In genomic region chr22:31102441-31103081, GRCh38 we compare ENCODE assay signal across 1 cellular context.
TF ChIP-seq lines count a peak whose summit lies in the region.

No MANE protein-coding gene starts in this region.

TF ChIP-seq in HepG2, 621 proteins besides CTCF, POLR2A, EP300 and RAD21 (continued from another document and continues in another):
- TF ChIP-seq, protein P1, sequence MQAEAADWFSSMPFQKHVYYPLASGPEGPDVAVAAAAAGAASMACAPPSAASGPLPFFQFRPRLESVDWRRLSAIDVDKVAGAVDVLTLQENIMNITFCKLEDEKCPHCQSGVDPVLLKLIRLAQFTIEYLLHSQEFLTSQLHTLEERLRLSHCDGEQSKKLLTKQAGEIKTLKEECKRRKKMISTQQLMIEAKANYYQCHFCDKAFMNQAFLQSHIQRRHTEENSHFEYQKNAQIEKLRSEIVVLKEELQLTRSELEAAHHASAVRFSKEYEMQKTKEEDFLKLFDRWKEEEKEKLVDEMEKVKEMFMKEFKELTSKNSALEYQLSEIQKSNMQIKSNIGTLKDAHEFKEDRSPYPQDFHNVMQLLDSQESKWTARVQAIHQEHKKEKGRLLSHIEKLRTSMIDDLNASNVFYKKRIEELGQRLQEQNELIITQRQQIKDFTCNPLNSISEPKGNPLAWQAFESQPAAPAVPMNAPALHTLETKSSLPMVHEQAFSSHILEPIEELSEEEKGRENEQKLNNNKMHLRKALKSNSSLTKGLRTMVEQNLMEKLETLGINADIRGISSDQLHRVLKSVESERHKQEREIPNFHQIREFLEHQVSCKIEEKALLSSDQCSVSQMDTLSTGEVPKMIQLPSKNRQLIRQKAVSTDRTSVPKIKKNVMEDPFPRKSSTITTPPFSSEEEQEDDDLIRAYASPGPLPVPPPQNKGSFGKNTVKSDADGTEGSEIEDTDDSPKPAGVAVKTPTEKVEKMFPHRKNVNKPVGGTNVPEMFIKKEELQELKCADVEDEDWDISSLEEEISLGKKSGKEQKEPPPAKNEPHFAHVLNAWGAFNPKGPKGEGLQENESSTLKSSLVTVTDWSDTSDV (CRISPR knock-in tag; IDR thresholded peaks at IDR 0.05), result no peak
- TF ChIP-seq SRY (CRISPR knock-in tag; IDR thresholded peaks at IDR 0.05) (no peak), MAFK (conservative IDR thresholded peaks at IDR 0.05 in 1 of 2, IDR thresholded peaks at IDR 0.05 in 1 of 2; ENCODE audit: low read length in 2 of 2) (no peak), PRPF4 (IDR thresholded peaks at IDR 0.05; ENCODE audit: low read depth, low read length, poor library complexity, severe bottlenecking) (no peak), ZNF12 (CRISPR knock-in tag; IDR thresholded peaks at IDR 0.05) (no peak), SP140L (CRISPR knock-in tag; IDR thresholded peaks at IDR 0.05; ENCODE audit: borderline replicate concordance) (no peak), KMT2B (CRISPR knock-in tag; IDR thresholded peaks at IDR 0.05) (no peak), MXD4 (CRISPR knock-in tag; IDR thresholded peaks at IDR 0.05) (no peak), ZBTB8A (CRISPR knock-in tag; IDR thresholded peaks at IDR 0.05; ENCODE audit: borderline replicate concordance, low read depth) (no peak), SRSF1 (optimal IDR thresholded peaks at IDR 0.05; ENCODE audit: low read depth, low read length) (no peak), ZFP1 (CRISPR knock-in tag; IDR thresholded peaks at IDR 0.05) (no peak), ZNF124 (CRISPR knock-in tag; IDR thresholded peaks at IDR 0.05) (no peak), CEBPG (CRISPR knock-in tag; IDR thresholded peaks at IDR 0.05) (peak; percentile 76), TERF1 (CRISPR knock-in tag; IDR thresholded peaks at IDR 0.05) (no peak), NCOR1 (IDR thresholded peaks at IDR 0.05; ENCODE audit: borderline replicate concordance, low read length) (no peak), RBM39 (IDR thresholded peaks at IDR 0.05; ENCODE audit: low read depth, low read length, poor library complexity, severe bottlenecking) (peak; percentile 38), HNF1A (IDR thresholded peaks at IDR 0.05; ENCODE audit: low read depth) (no peak), HNF1A (CRISPR knock-in tag; IDR thresholded peaks at IDR 0.05; ENCODE audit: borderline replicate concordance) (no peak), JUND (CRISPR knock-in tag; IDR thresholded peaks at IDR 0.05) (peak; percentile 88), RFX1 (IDR thresholded peaks at IDR 0.05) (no peak; the same call in 1 of the 2 replicates), ZC3H13 (CRISPR knock-in tag; IDR thresholded peaks at IDR 0.05) (no peak), FOXM1 (CRISPR knock-in tag; IDR thresholded peaks at IDR 0.05) (no peak), PPARG (CRISPR knock-in tag; conservative IDR thresholded peaks at IDR 0.05) (no peak), NCOA2 (CRISPR knock-in tag; IDR thresholded peaks at IDR 0.05) (0 out of 2 replicates have a peak, but pooled peaks have one; percentile 20), ATF3 (CRISPR knock-in tag; IDR thresholded peaks at IDR 0.05) (peak; percentile 89), ZNF747 (CRISPR knock-in tag; IDR thresholded peaks at IDR 0.05; ENCODE audit: borderline replicate concordance) (no peak), FIP1L1 (IDR thresholded peaks at IDR 0.05; ENCODE audit: borderline replicate concordance, insufficient read depth, low read depth, low read length) (no peak), ZNF331 (CRISPR knock-in tag; IDR thresholded peaks at IDR 0.05) (peak; percentile 70; the same call in 1 of the 2 replicates), ZFX (CRISPR knock-in tag; IDR thresholded peaks at IDR 0.05; ENCODE audit: low read depth) (peak; percentile 62; the same call in 1 of the 2 replicates), ZNF501 (CRISPR knock-in tag; IDR thresholded peaks at IDR 0.05) (peak; percentile 48; the same call in 1 of the 2 replicates), KDM6A (CRISPR knock-in tag; IDR thresholded peaks at IDR 0.05; ENCODE audit: low read depth) (no peak), ZBTB3 (CRISPR knock-in tag; IDR thresholded peaks at IDR 0.05; ENCODE audit: borderline replicate concordance, low read depth) (no peak), KDM5B (CRISPR knock-in tag; IDR thresholded peaks at IDR 0.05; ENCODE audit: borderline replicate concordance) (peak; percentile 32; the same call in 1 of the 2 replicates), ZNF772 (CRISPR knock-in tag; IDR thresholded peaks at IDR 0.05) (0 out of 2 replicates have a peak, but pooled peaks have one; percentile 30), ZNF232 (CRISPR knock-in tag; IDR thresholded peaks at IDR 0.05; ENCODE audit: borderline replicate concordance) (no peak), ZNF256 (CRISPR knock-in tag; conservative IDR thresholded peaks at IDR 0.05) (no peak), EHMT2 (IDR thresholded peaks at IDR 0.05; ENCODE audit: borderline replicate concordance, low read depth, low read length) (no peak), MLLT10 (CRISPR knock-in tag; IDR thresholded peaks at IDR 0.05) (no peak), EZH2 (conservative IDR thresholded peaks at IDR 0.05; ENCODE audit: low read depth, low read length) (no peak), AHR (CRISPR knock-in tag; IDR thresholded peaks at IDR 0.05) (no peak), TP53 (CRISPR knock-in tag; conservative IDR thresholded peaks at IDR 0.05) (no peak), HOMEZ (CRISPR knock-in tag; IDR thresholded peaks at IDR 0.05; ENCODE audit: low read depth) (0 out of 2 replicates have a peak, but pooled peaks have one; percentile 29), ZNF33A (CRISPR knock-in tag; IDR thresholded peaks at IDR 0.05; ENCODE audit: borderline replicate concordance) (no peak), ZFP90 (CRISPR knock-in tag; IDR thresholded peaks at IDR 0.05; ENCODE audit: borderline replicate concordance) (no peak), ZNF530 (CRISPR knock-in tag; IDR thresholded peaks at IDR 0.05; ENCODE audit: low read depth) (no peak), KLF11 (CRISPR knock-in tag; IDR thresholded peaks at IDR 0.05) (no peak), NR1H2 (CRISPR knock-in tag; IDR thresholded peaks at IDR 0.05; ENCODE audit: borderline replicate concordance, low read depth) (0 out of 2 replicates have a peak, but pooled peaks have one; percentile 45), ZNF577 (CRISPR knock-in tag; IDR thresholded peaks at IDR 0.05; ENCODE audit: borderline replicate concordance, low read depth) (no peak)
- TF ChIP-seq, protein P2, sequence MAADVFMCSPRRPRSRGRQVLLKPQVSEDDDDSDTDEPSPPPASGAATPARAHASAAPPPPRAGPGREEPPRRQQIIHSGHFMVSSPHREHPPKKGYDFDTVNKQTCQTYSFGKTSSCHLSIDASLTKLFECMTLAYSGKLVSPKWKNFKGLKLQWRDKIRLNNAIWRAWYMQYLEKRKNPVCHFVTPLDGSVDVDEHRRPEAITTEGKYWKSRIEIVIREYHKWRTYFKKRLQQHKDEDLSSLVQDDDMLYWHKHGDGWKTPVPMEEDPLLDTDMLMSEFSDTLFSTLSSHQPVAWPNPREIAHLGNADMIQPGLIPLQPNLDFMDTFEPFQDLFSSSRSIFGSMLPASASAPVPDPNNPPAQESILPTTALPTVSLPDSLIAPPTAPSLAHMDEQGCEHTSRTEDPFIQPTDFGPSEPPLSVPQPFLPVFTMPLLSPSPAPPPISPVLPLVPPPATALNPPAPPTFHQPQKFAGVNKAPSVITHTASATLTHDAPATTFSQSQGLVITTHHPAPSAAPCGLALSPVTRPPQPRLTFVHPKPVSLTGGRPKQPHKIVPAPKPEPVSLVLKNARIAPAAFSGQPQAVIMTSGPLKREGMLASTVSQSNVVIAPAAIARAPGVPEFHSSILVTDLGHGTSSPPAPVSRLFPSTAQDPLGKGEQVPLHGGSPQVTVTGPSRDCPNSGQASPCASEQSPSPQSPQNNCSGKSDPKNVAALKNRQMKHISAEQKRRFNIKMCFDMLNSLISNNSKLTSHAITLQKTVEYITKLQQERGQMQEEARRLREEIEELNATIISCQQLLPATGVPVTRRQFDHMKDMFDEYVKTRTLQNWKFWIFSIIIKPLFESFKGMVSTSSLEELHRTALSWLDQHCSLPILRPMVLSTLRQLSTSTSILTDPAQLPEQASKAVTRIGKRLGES (CRISPR knock-in tag; IDR thresholded peaks at IDR 0.05; ENCODE audit: borderline replicate concordance), result no peak
- TF ChIP-seq, protein P3, sequence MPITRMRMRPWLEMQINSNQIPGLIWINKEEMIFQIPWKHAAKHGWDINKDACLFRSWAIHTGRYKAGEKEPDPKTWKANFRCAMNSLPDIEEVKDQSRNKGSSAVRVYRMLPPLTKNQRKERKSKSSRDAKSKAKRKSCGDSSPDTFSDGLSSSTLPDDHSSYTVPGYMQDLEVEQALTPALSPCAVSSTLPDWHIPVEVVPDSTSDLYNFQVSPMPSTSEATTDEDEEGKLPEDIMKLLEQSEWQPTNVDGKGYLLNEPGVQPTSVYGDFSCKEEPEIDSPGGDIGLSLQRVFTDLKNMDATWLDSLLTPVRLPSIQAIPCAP (CRISPR knock-in tag; IDR thresholded peaks at IDR 0.05; ENCODE audit: low read depth), result no peak
- TF ChIP-seq, protein P4, sequence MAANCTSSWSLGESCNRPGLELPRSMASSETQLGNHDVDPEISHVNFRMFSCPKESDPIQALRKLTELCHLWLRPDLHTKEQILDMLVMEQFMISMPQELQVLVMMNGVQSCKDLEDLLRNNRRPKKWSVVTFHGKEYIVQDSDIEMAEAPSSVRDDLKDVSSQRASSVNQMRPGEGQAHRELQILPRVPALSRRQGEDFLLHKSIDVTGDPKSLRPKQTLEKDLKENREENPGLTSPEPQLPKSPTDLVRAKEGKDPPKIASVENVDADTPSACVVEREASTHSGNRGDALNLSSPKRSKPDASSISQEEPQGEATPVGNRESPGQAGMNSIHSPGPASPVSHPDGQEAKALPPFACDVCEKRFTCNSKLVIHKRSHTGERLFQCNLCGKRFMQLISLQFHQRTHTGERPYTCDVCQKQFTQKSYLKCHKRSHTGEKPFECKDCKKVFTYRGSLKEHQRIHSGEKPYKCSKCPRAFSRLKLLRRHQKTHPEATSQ (CRISPR knock-in tag; IDR thresholded peaks at IDR 0.05; ENCODE audit: borderline replicate concordance), result no peak
- TF ChIP-seq, protein P5, sequence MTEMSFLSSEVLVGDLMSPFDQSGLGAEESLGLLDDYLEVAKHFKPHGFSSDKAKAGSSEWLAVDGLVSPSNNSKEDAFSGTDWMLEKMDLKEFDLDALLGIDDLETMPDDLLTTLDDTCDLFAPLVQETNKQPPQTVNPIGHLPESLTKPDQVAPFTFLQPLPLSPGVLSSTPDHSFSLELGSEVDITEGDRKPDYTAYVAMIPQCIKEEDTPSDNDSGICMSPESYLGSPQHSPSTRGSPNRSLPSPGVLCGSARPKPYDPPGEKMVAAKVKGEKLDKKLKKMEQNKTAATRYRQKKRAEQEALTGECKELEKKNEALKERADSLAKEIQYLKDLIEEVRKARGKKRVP (CRISPR knock-in tag; IDR thresholded peaks at IDR 0.05), result 0 out of 4 replicates have a peak, but pooled peaks of 1 of the 2 experiments have one; percentile 23
